Comparison of ENCODE assay signal across 1 cellular context in genomic region chr7:110994028-110994967, GRCh38.
TF ChIP-seq lines count a peak whose summit lies in the region.

No MANE protein-coding gene starts in this region.

TF ChIP-seq in K562, 482 proteins besides CTCF, POLR2A, EP300 and RAD21 (continued from another document):
- TF ChIP-seq ATF4 (CRISPR knock-in tag; IDR thresholded peaks at IDR 0.05), result no peak
- peak; percentile 72 for TF ChIP-seq NFIC (IDR thresholded peaks at IDR 0.05)
- peak; percentile 51 for TF ChIP-seq FOS (IDR thresholded peaks at IDR 0.05; ENCODE audit: extremely low read depth, insufficient read length)
- peak; percentile 95 for TF ChIP-seq CBFA2T3 (IDR thresholded peaks at IDR 0.05)
- TF ChIP-seq RBM34 (IDR thresholded peaks at IDR 0.05; ENCODE audit: borderline replicate concordance, insufficient read depth, low read length), result no peak
- TF ChIP-seq CBX3 (IDR thresholded peaks at IDR 0.05; ENCODE audit: borderline replicate concordance in 1 of 2, low read length in 2 of 2), result peak in 1 of 2 experiments; percentile 78; a peak in 1 of 3 replicates
- TF ChIP-seq CC2D1A (IDR thresholded peaks at IDR 0.05), result peak; percentile 57; the same call in 1 of the 2 replicates
- TF ChIP-seq CHAMP1 (IDR thresholded peaks at IDR 0.05), result 0 out of 2 replicates have a peak, but pooled peaks have one; percentile 16
- TF ChIP-seq SOX6 (IDR thresholded peaks at IDR 0.05), result peak; percentile 85
- TF ChIP-seq GATAD2B (IDR thresholded peaks at IDR 0.05; ENCODE audit: borderline replicate concordance), result 0 out of 2 replicates have a peak, but pooled peaks have one; percentile 44
- TF ChIP-seq ZFP30 (CRISPR knock-in tag; IDR thresholded peaks at IDR 0.05; ENCODE audit: borderline replicate concordance), result no peak
- TF ChIP-seq SMARCE1 (IDR thresholded peaks at IDR 0.05), result peak; percentile 91
- no peak for TF ChIP-seq ZBTB8A (IDR thresholded peaks at IDR 0.05; ENCODE audit: partially characterized antibody)
- TF ChIP-seq POLR2AphosphoS5 (IDR thresholded peaks at IDR 0.05; ENCODE audit: control insufficient read depth, insufficient read depth, low read depth, low read length), result peak; percentile 92
- peak; percentile 75 for TF ChIP-seq MTA2 (IDR thresholded peaks at IDR 0.05; ENCODE audit: low read depth)
- TF ChIP-seq ILK (tag; IDR thresholded peaks at IDR 0.05; ENCODE audit: borderline replicate concordance, low read depth), result no peak
- peak; percentile 84 to 86 for TF ChIP-seq TRIM24 (IDR thresholded peaks at IDR 0.05)
- TF ChIP-seq VEZF1 (CRISPR knock-in tag; IDR thresholded peaks at IDR 0.05), result 0 out of 2 replicates have a peak, but pooled peaks have one; percentile 14
- peak; percentile 95 for TF ChIP-seq FOSL1 (tag; conservative IDR thresholded peaks at IDR 0.05)
- peak in 1 of 2 experiments; percentile 93; a peak in 2 of 4 replicates for TF ChIP-seq RCOR1 (IDR thresholded peaks at IDR 0.05; ENCODE audit: borderline replicate concordance in 1 of 2, low read depth in 2 of 2, low read length in 2 of 2)
- TF ChIP-seq KDM1A (IDR thresholded peaks at IDR 0.05), result peak; percentile 91 to 92
- no peak for TF ChIP-seq RBM22 (IDR thresholded peaks at IDR 0.05; ENCODE audit: low read depth, low read length, poor library complexity, severe bottlenecking)
- TF ChIP-seq TARDBP (IDR thresholded peaks at IDR 0.05), result no peak
- no peak for TF ChIP-seq NFYB (IDR thresholded peaks at IDR 0.05; ENCODE audit: extremely low read depth, insufficient read length)
- peak; percentile 61; the same call in 1 of the 2 replicates for TF ChIP-seq FOXM1 (IDR thresholded peaks at IDR 0.05; ENCODE audit: low read depth)
- TF ChIP-seq FOXM1 (CRISPR knock-in tag; IDR thresholded peaks at IDR 0.05; ENCODE audit: low read depth), result no peak
- TF ChIP-seq ESRRA (IDR thresholded peaks at IDR 0.05; ENCODE audit: borderline replicate concordance, low read depth), result no peak
- TF ChIP-seq ZNF449 (CRISPR knock-in tag; IDR thresholded peaks at IDR 0.05), result no peak
- TF ChIP-seq GATA2 (CRISPR knock-in tag; IDR thresholded peaks at IDR 0.05), result peak; percentile 70; the same call in 1 of the 2 replicates
- TF ChIP-seq CGGBP1 (CRISPR knock-in tag; IDR thresholded peaks at IDR 0.05), result no peak
- TF ChIP-seq TBL1XR1 (IDR thresholded peaks at IDR 0.05; ENCODE audit: low read length in 2 of 2), result peak in 1 of 2 experiments; percentile 68; a peak in 1 of 4 replicates
- no peak for TF ChIP-seq KLF6 (CRISPR knock-in tag; IDR thresholded peaks at IDR 0.05; ENCODE audit: borderline replicate concordance)
- TF ChIP-seq ELK1 (CRISPR knock-in tag; IDR thresholded peaks at IDR 0.05), result no peak
- peak; percentile 96 for TF ChIP-seq SMARCA4 (IDR thresholded peaks at IDR 0.05)
- peak; percentile 88 for TF ChIP-seq PML (IDR thresholded peaks at IDR 0.05; ENCODE audit: low read length)
- TF ChIP-seq DACH1 (IDR thresholded peaks at IDR 0.05; ENCODE audit: partially characterized antibody), result peak; percentile 65
- no peak for TF ChIP-seq SNIP1 (IDR thresholded peaks at IDR 0.05; ENCODE audit: low read depth)
- peak in 1 of 2 experiments; percentile 78; a peak in 1 of 4 replicates for TF ChIP-seq ZMIZ1 (IDR thresholded peaks at IDR 0.05; ENCODE audit: low read depth in 2 of 2, low read length in 2 of 2)
- TF ChIP-seq HEY1 (CRISPR knock-in tag; IDR thresholded peaks at IDR 0.05; ENCODE audit: borderline replicate concordance), result no peak
- peak; percentile 88 for TF ChIP-seq NCOR1 (IDR thresholded peaks at IDR 0.05)
- peak; percentile 94 for TF ChIP-seq TEAD4 (IDR thresholded peaks at IDR 0.05; ENCODE audit: low read length)
- TF ChIP-seq TEAD4 (CRISPR knock-in tag; IDR thresholded peaks at IDR 0.05; ENCODE audit: borderline replicate concordance), result no peak
